In the genomic region with DNA sequence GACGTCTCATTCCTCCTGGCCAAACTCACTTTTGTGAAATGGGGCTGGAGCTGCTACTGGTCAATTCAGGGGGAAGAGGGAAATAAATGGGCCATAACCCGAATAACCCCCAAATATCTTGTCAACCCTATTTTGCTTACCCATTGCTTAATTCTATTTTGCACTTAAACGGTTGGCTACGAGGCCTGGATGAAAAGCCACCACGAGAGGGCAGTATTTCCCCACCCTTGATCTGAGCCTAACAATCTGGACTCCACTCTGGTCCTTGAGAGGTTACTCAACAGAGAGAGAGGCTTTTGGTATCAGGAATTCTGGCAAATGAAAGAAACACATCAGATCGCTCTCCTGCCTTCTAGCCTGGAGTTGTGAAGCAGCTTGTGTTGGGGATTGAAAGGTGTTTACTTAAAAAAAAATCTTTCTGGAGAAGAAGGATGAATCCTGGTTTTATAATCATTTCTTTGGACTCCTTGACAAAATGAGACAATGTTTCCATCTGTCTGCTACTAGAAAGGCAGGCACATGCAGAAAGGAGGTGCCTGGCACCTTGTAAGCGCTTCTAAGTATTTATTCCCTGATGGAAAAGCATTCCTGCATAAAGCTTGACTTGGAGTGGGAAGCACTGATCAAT, we compare ENCODE assay signal across 8 cellular contexts. TPM values are rescaled to one million over a fixed set of nuclear protein-coding genes. Genes with fewer than 3 reads are reported as not detected.
DNase-seq lines count a peak whose midpoint lies in the region; ATAC-seq, FAIRE-seq and TF ChIP-seq lines count a peak whose summit lies in the region.

No MANE protein-coding gene starts in this region.

- no peak overlapping the region for H3K14ac ChIP-seq in trophoblast cell (ENCODE audit: low read length)

- peaks cover 3% of the 10 kb centered on the region for H3K27me3 ChIP-seq in MM.1S (replicated peaks; ENCODE audit: insufficient read depth, low read length)
- H3K27me3 ChIP-seq in SJCRH30: no peaks in the 10 kb centered on the region
- H3K27me3 ChIP-seq in gastroesophageal sphincter: peaks cover 56% of the 10 kb centered on the region
- H3K27me3 ChIP-seq in trophoblast cell (ENCODE audit: insufficient read depth, low read length): no peaks in the 10 kb centered on the region

- no peak overlapping the region for H2BK12ac ChIP-seq in trophoblast cell (ENCODE audit: low read length)

- no peak for TF ChIP-seq POLR2A in gastroesophageal sphincter (IDR thresholded peaks at IDR 0.05)

- H3K79me1 ChIP-seq in trophoblast cell (ENCODE audit: low read length): no peaks in the 10 kb centered on the region

- H3K4me1 ChIP-seq in MM.1S (ENCODE audit: low read length) (no peaks in the 10 kb centered on the region), SJCRH30 (no peaks in the 10 kb centered on the region), gastroesophageal sphincter (peaks cover 0 to 7% (median 0%) of the 10 kb centered on the region in 3 donors), trophoblast cell (ENCODE audit: control insufficient read depth in 1 of 2, insufficient read depth in 2 of 2, low read length in 2 of 2) (no peaks in the 10 kb centered on the region)

- H3K9me3 ChIP-seq in MM.1S (replicated peaks; ENCODE audit: insufficient read depth, low read length): no peaks in the 10 kb centered on the region
- H3K9me3 ChIP-seq in SJCRH30 (replicated peaks): no peaks in the 10 kb centered on the region
- no peaks in the 10 kb centered on the region for H3K9me3 ChIP-seq in gastroesophageal sphincter
- H3K9me3 ChIP-seq in trophoblast cell (ENCODE audit: insufficient read depth, low read depth, low read length): no peaks in the 10 kb centered on the region

- no peak overlapping the region for H3K4ac ChIP-seq in trophoblast cell (ENCODE audit: low read depth, low read length)

- no peak overlapping the region for H3K4me2 ChIP-seq in MM.1S (ENCODE audit: low read depth, low read length)
- no peak overlapping the region for H3K4me2 ChIP-seq in trophoblast cell (ENCODE audit: low read length)

- H2AFZ ChIP-seq in MM.1S (ENCODE audit: low read length): no peak overlapping the region
- no peak overlapping the region for H2AFZ ChIP-seq in trophoblast cell (ENCODE audit: insufficient read depth, low read length, poor library complexity)

- H3K18ac ChIP-seq in trophoblast cell (ENCODE audit: low read length): no peak overlapping the region

- no peaks in the 10 kb centered on the region for H3F3A ChIP-seq in MM.1S (ENCODE audit: insufficient read depth, low read length)

- no peak overlapping the region for H4K8ac ChIP-seq in trophoblast cell (ENCODE audit: low read depth, low read length)

- 12 to 15% methylated on average over 7 of the region's 7 CpGs for WGBS in gastroesophageal sphincter (ENCODE audit: low coverage in 1 of 2), 2 donors
- WGBS in trophoblast cell (ENCODE audit: extremely low coverage, insufficient coverage, insufficient read length): no CpG with 5 or more reads among the region's 7 CpGs

- H3K36me3 ChIP-seq in MM.1S (replicated peaks; ENCODE audit: insufficient read depth, low read length) (no peaks in the 10 kb centered on the region), SJCRH30 (peaks cover 13% of the 10 kb centered on the region), gastroesophageal sphincter (no peaks in the 10 kb centered on the region), trophoblast cell (ENCODE audit: control insufficient read depth in 1 of 2, insufficient read depth in 2 of 2, low read length in 2 of 2) (no peaks in the 10 kb centered on the region)

- H2AK5ac ChIP-seq in trophoblast cell (ENCODE audit: low read length): no peak overlapping the region

- peak; percentile 71 for TF ChIP-seq CTCF in MM.1S (IDR thresholded peaks at IDR 0.05; ENCODE audit: low read length)
- TF ChIP-seq CTCF in gastroesophageal sphincter (IDR thresholded peaks at IDR 0.05): peak in 3 of 4 experiments; percentile 76 to 87 (median 81)

- H3K4me3 ChIP-seq in MM.1S (ENCODE audit: low read length) (no peak overlapping the region), SJCRH30 (no peak overlapping the region), gastroesophageal sphincter (no peak overlapping the region), trophoblast cell (ENCODE audit: low read depth, low read length) (no peak overlapping the region)

- H2BK5ac ChIP-seq in trophoblast cell (ENCODE audit: low read depth, low read length, poor library complexity): no peak overlapping the region

- DNase-seq in GM04503 (ENCODE audit: low read depth) (peak; percentile 39), MM.1S (peak; percentile 40), SJCRH30 (peak; percentile 43 to 81), trophoblast cell (peak; percentile 69 to 88), urothelium cell line (ENCODE audit: low spot score) (peak; percentile 79)
- DNase-seq in activated naive CD4-positive, alpha-beta T cell (lab: John Stamatoyannopoulos, UW): peak in 3 of 4 experiments; percentile 23 to 37 (median 34)

- no peak overlapping the region for H3K9ac ChIP-seq in MM.1S (ENCODE audit: low read length)
- no peak overlapping the region for H3K9ac ChIP-seq in trophoblast cell (ENCODE audit: low read length)

- ATAC-seq in gastroesophageal sphincter (peak; percentile 87), GM18870 (IDR thresholded peaks at IDR 0.05; ENCODE audit: unreplicated experiment) (no peak)

- H3K27ac ChIP-seq in MM.1S (ENCODE audit: low read length): no peak overlapping the region
- H3K27ac ChIP-seq in SJCRH30: no peak overlapping the region
- no peak overlapping the region for H3K27ac ChIP-seq in gastroesophageal sphincter
- H3K27ac ChIP-seq in trophoblast cell (ENCODE audit: low read depth, low read length): no peak overlapping the region

- no peak overlapping the region for H3K23ac ChIP-seq in trophoblast cell (ENCODE audit: low read length)

- FAIRE-seq in urothelium cell line (lab: Jason Lieb, UNC): peak; percentile 13

- H3K79me2 ChIP-seq in MM.1S (ENCODE audit: low read length): no peaks in the 10 kb centered on the region
- no peaks in the 10 kb centered on the region for H3K79me2 ChIP-seq in trophoblast cell (ENCODE audit: control insufficient read depth, insufficient read depth, low read length, poor library complexity)

- H4K91ac ChIP-seq in trophoblast cell (ENCODE audit: low read depth, low read length): no peak overlapping the region

- no peak overlapping the region for H2BK120ac ChIP-seq in trophoblast cell (ENCODE audit: insufficient read depth, low read length, poor library complexity)

- H4K12ac ChIP-seq in trophoblast cell (ENCODE audit: low read depth, low read length): no peak overlapping the region

- H4K20me1 ChIP-seq in MM.1S (ENCODE audit: insufficient read depth, low read length): no peaks in the 10 kb centered on the region

- no peak for TF ChIP-seq EP300 in gastroesophageal sphincter (IDR thresholded peaks at IDR 0.05)

- H3K9me2 ChIP-seq in MM.1S (replicated peaks; ENCODE audit: insufficient read depth, low read length): no peaks in the 10 kb centered on the region

RNA-seq across cellular contexts. Expression of a gene that starts 22.4 kb away (rescaled TPM):
- total RNA-seq in SJCRH30 (2014; rRNA removed; shearing (Covaris generic)): 54.1 and 68.9 TPM in 2 replicates
- 10 to 100 TPM; 80.2 to 95.8 (median 81.9) TPM for total RNA-seq in gastroesophageal sphincter
- 16.7 and 17.5 TPM in 2 replicates for polyA plus RNA-seq in trophoblast cell (2013)
